In genomic region chr5:168766038-168766700, GRCh38 we compare ENCODE assay signal across 20 cellular contexts.
DNase-seq lines count a peak whose midpoint lies in the region; ATAC-seq and TF ChIP-seq lines count a peak whose summit lies in the region.
"Had no signal": no experiment of that assay in that cellular context is flagged by ENCODE, and none has a peak within 500 bp of the region (broad histone marks: within the 10 kb centered on the region; RNA-seq: fewer than 3 reads in every experiment).

No MANE protein-coding gene starts in this region.

- H3F3A ChIP-seq in GM23248 (ENCODE audit: insufficient read depth) = peaks cover 7% of the 10 kb centered on the region; the same call in 1 of the 2 replicates
- no peaks in the 10 kb centered on the region for H3F3A ChIP-seq in smooth muscle cell (ENCODE audit: low read depth)

- peak overlapping the region; percentile 34 for H3K4me2 ChIP-seq in GM23248 (ENCODE audit: unreplicated experiment)
- H3K4me2 ChIP-seq in smooth muscle cell = peak overlapping the region; percentile 67

- intact Hi-C loops in ascending aorta (cut with DNase I) = no loop called here

- H3K27ac ChIP-seq in GM23248 = peak overlapping the region; percentile 23
- H3K27ac ChIP-seq in ascending aorta = peak overlapping the region; percentile 61 to 76
- peak overlapping the region; percentile 85 for H3K27ac ChIP-seq in smooth muscle cell (ENCODE audit: low read depth)
- H3K27ac ChIP-seq: psoas muscle, VCaP had no signal

- ATAC-seq in HG03342 (IDR thresholded peaks at IDR 0.05; ENCODE audit: unreplicated experiment) = no peak
- ATAC-seq: natural killer cell treated with Interleukin-12 subunit alpha and Interleukin-12 subunit beta and Interleukin-15 and Interleukin-18, amount 100 ng/mL, for 72 hours; psoas muscle had no signal

- H3K4me3 ChIP-seq in GM23248 (no peak overlapping the region), ascending aorta (peak overlapping the region in 1 of 2 donors; percentile 34), smooth muscle cell (no peak overlapping the region)
- H3K4me3 ChIP-seq: psoas muscle had no signal

- in situ Hi-C loops in GM23248 (cut with MboI) = no loop called here

- H4K20me1 ChIP-seq in GM23248 (ENCODE audit: insufficient read depth) = no peaks in the 10 kb centered on the region
- H4K20me1 ChIP-seq in smooth muscle cell (ENCODE audit: low read depth) = no peaks in the 10 kb centered on the region

- H3K79me2 ChIP-seq in GM23248 (ENCODE audit: insufficient read depth) = no peaks in the 10 kb centered on the region
- no peaks in the 10 kb centered on the region for H3K79me2 ChIP-seq in smooth muscle cell (ENCODE audit: low read depth)

- H3K36me3 ChIP-seq in GM23248 (ENCODE audit: low read depth) (no peaks in the 10 kb centered on the region; the same call in 1 of the 2 replicates), ascending aorta (peaks cover 0 to 6% of the 10 kb centered on the region in 2 donors), smooth muscle cell (ENCODE audit: low read depth) (no peaks in the 10 kb centered on the region)

- DNase-seq in GM23248 (peak; percentile 44), ascending aorta (ENCODE audit: low spot score in 2 of 2) (peak in 1 of 2 donors; percentile 20), medulla oblongata (ENCODE audit: extremely low spot score) (peak; percentile 63), smooth muscle cell (lab: John Stamatoyannopoulos, UW; ENCODE audit: unreplicated experiment) (no peak)
- DNase-seq in stimulated activated CD4-positive, alpha-beta T cell treated with anti-CD3 and anti-CD28 coated beads, Interleukin-2, amount 100 ng/mL, for 24 hours = no peak
- no peak for DNase-seq in stimulated activated naive CD4-positive, alpha-beta T cell (lab: John Stamatoyannopoulos, UW)
- no peak for DNase-seq in activated naive CD4-positive, alpha-beta T cell treated with anti-CD3 and anti-CD28 coated beads, Interleukin-2, amount 50 U/mL, for 16 hours
- DNase-seq: activated CD4-positive, alpha-beta memory T cell treated with anti-CD3 and anti-CD28 coated beads for 36 hours; activated naive CD4-positive, alpha-beta T cell treated with Interleukin-2 at 50 U/mL for 16 hours; cortex of kidney; KG1; mesendoderm; NCI-H1092; NCI-H2081 treated with DMSO at 0.1 percent for 48 hours; NCI-H526 treated with DMSO at 0.1 percent for 48 hours; Right ventricle myocardium superior had no signal

- H3K27me3 ChIP-seq in GM23248 (replicated peaks; ENCODE audit: insufficient read depth) (no peaks in the 10 kb centered on the region), ascending aorta (no peaks in the 10 kb centered on the region), smooth muscle cell (ENCODE audit: low read depth) (no peaks in the 10 kb centered on the region)

- TF ChIP-seq CTCF in ascending aorta (IDR thresholded peaks at IDR 0.05) (no peak), smooth muscle cell (IDR thresholded peaks at IDR 0.05; ENCODE audit: borderline replicate concordance, insufficient read depth, poor library complexity, severe bottlenecking) (no peak)

- H2AFZ ChIP-seq in GM23248 (no peak overlapping the region), smooth muscle cell (ENCODE audit: low read depth) (no peak overlapping the region)

- 34 to 39% methylated on average over 4 of the region's 4 CpGs for WGBS in GM23248 (ENCODE audit: low coverage in 1 of 2, low lambda C conversion rate in 2 of 2, missing lambda C conversion rate in 2 of 2), 2 experiments
- 70% methylated on average over 4 of the region's 4 CpGs for WGBS in smooth muscle cell (ENCODE audit: low lambda C conversion rate)

- no peak overlapping the region for H3K9ac ChIP-seq in GM23248
- peak overlapping the region; percentile 33 for H3K9ac ChIP-seq in smooth muscle cell (ENCODE audit: low read depth)

- H3K4me1 ChIP-seq in GM23248 (ENCODE audit: insufficient read depth) = peaks cover 12% of the 10 kb centered on the region
- peaks cover 0 to 8% of the 10 kb centered on the region in 2 donors for H3K4me1 ChIP-seq in ascending aorta
- no peaks in the 10 kb centered on the region for H3K4me1 ChIP-seq in smooth muscle cell (ENCODE audit: low read depth)
- H3K4me1 ChIP-seq: psoas muscle had no signal

- H3K9me2 ChIP-seq in GM23248 (ENCODE audit: insufficient read depth) = no peaks in the 10 kb centered on the region

- H3K9me3 ChIP-seq in GM23248 (ENCODE audit: low read depth) = no peaks in the 10 kb centered on the region
- H3K9me3 ChIP-seq in ascending aorta = no peaks in the 10 kb centered on the region
- H3K9me3 ChIP-seq in smooth muscle cell (replicated peaks; ENCODE audit: low read depth) = no peaks in the 10 kb centered on the region
- H3K9me3 ChIP-seq: psoas muscle had no signal

Comparison
In these comparisons a context has a peak if more than half of its experiments do, and no peak if none do; other contexts are left out.
1. DNase-seq: peak in GM23248 (single experiment) and medulla oblongata (single experiment); none in smooth muscle cell (single experiment), stimulated activated CD4-positive, alpha-beta T cell treated with anti-CD3 and anti-CD28 coated beads, Interleukin-2, amount 100 ng/mL, for 24 hours (0 of 2), stimulated activated naive CD4-positive, alpha-beta T cell (0 of 6) and activated naive CD4-positive, alpha-beta T cell treated with anti-CD3 and anti-CD28 coated beads, Interleukin-2, amount 50 U/mL, for 16 hours (single experiment).
2. H3K27ac ChIP-seq: peak in every context shown above with its lines; median percentile 85 in smooth muscle cell; 68 in ascending aorta; 23 in GM23248.